ENCODE assay signal across 12 cellular contexts in the genomic region with DNA sequence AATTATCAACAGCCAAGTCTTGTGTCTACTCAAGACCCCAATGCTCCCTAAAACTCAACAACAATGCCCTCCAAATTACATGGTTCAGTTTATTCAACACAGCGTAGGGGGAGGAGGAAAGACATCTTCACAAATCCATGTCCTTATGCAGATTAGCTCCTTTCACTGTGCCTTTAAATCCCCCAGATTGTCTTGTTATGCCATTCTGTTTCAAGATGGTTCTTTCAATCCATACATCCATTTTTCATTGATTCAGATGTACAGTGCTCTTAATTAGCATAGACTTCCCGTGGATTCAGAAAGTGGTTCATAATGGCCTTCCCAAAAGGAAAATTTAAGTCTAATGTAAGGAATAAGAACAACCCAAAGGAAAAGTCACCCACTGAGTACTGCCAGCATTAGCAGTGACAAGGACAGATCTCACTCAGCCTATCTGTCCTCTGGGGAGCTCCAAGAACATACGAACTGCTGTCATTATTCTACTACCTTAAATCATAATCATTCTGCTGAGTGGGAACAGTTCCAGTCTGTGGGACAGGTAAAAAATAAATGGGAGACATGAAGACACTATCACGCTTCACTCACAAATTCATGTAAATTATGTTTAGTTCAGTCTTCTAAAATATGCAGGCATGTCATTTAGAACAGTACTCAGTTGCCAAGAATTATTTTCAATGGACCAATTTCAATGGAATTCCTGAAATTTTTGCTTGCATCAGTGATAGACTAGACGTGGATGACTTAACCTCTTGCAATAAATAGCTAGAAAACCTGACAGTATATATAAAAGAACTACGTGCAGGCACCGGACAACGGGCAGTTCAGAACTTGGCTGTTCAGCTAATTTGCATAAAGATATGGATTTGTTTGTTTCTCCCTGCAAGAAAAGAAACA. TPM values are rescaled to one million over a fixed set of nuclear protein-coding genes. Genes with fewer than 3 reads are reported as not detected.
A peak's percentile ranks its signal among the peaks of the same experiment; 100 is the strongest.
DNase-seq lines count a peak whose midpoint lies in the region; ATAC-seq and TF ChIP-seq lines count a peak whose summit lies in the region.
"Had no signal": no experiment of that assay in that cellular context is flagged by ENCODE, and none has a peak within 500 bp of the region (broad histone marks: within the 10 kb centered on the region; RNA-seq: fewer than 3 reads in every experiment).

No MANE protein-coding gene starts in this region.

- no peaks in the 10 kb centered on the region for H4K20me1 ChIP-seq in H9 (ENCODE audit: control insufficient read depth, insufficient read depth, insufficient read length)

- no peak for TF ChIP-seq POLR2A in adrenal gland (IDR thresholded peaks at IDR 0.05)

- no peak for ATAC-seq in GM18511 (IDR thresholded peaks at IDR 0.05; ENCODE audit: unreplicated experiment)

- H3K36me3 ChIP-seq in ACC112 (ENCODE audit: insufficient read depth, low read length), result peaks cover 37% of the 10 kb centered on the region
- peaks cover 0 to 31% of the 10 kb centered on the region in 2 donors for H3K36me3 ChIP-seq in adrenal gland (replicated peaks in 1 of 2)
- H3K36me3 ChIP-seq: colonic mucosa had no signal

- H3K4me1 ChIP-seq in ACC112 (ENCODE audit: control insufficient read depth, insufficient read depth, low read length, unreplicated experiment) (peaks cover 44% of the 10 kb centered on the region), H9 (ENCODE audit: insufficient read depth, low read length) (no peaks in the 10 kb centered on the region; the same call in 1 of the 2 replicates), adrenal gland (replicated peaks in 1 of 2) (peaks cover 0 to 25% of the 10 kb centered on the region in 2 donors)
- H3K4me1 ChIP-seq: colonic mucosa had no signal

- H3K36me3 Mint-ChIP-seq in H9 (ENCODE audit: insufficient read depth in 1 of 3, low read depth in 3 of 3), result peaks cover 28 to 38% (median 32%) of the 10 kb centered on the region in 3 experiments; a peak in 6 of 7 replicates

- H3K9ac ChIP-seq in H9 (ENCODE audit: extremely low read depth, insufficient read length, low read length), result no peak overlapping the region

- no peak overlapping the region for H3K23ac ChIP-seq in H9 (ENCODE audit: insufficient read length, low read depth, low read length)

- no peak overlapping the region for H4K8ac ChIP-seq in H9 (replicated peaks; ENCODE audit: insufficient read length, low read depth, low read length)

- H3K4me2 ChIP-seq in H9 (ENCODE audit: insufficient read depth, insufficient read length, low read length), result no peak overlapping the region

- no peak overlapping the region; a peak in 1 of 5 replicates for H3K4me3 Mint-ChIP-seq in H9
- H3K4me3 Mint-ChIP-seq: CD4-positive, CD25-positive, alpha-beta regulatory T cell had no signal

- no peak overlapping the region for H2BK15ac ChIP-seq in H9 (ENCODE audit: low read depth, low read length)

- peak overlapping the region; percentile 4 to 91 (median 79); a peak in 5 of 7 replicates for H3K27ac Mint-ChIP-seq in H9

- no peak overlapping the region for H2AFZ ChIP-seq in ACC112 (ENCODE audit: low read length, unreplicated experiment)
- no peak overlapping the region for H2AFZ ChIP-seq in H9 (ENCODE audit: low read length)

- no peaks in the 10 kb centered on the region for H3K79me1 ChIP-seq in H9 (ENCODE audit: insufficient read depth, low read depth, low read length, poor library complexity, severe bottlenecking)

- no peak overlapping the region for H2AK5ac ChIP-seq in H9 (ENCODE audit: insufficient read length, low read length)

- in situ Hi-C loops in astrocyte of the spinal cord (cut with HindIII; ENCODE audit: low sequenced_read_pairs), result no loop called here

- peaks cover 45% of the 10 kb centered on the region for H3K79me2 ChIP-seq in ACC112 (ENCODE audit: control insufficient read depth, insufficient read depth, low read length, unreplicated experiment)
- 0 out of 2 replicates have a peak, but pooled peaks cover 3% of the 10 kb centered on the region for H3K79me2 ChIP-seq in H9 (ENCODE audit: insufficient read depth, low read length)

- H3K56ac ChIP-seq in H9 (ENCODE audit: insufficient read length, low read depth, low read length), result no peak overlapping the region

- H3K4me3 ChIP-seq in ACC112 (ENCODE audit: low read depth, low read length) (peak overlapping the region; percentile 32; the same call in 1 of the 2 replicates), astrocyte of the spinal cord (ENCODE audit: low read depth, low read length) (no peak overlapping the region), adrenal gland (no peak overlapping the region)
- H3K4me3 ChIP-seq: colonic mucosa, MG63 had no signal

- no peak overlapping the region for H4K5ac ChIP-seq in H9 (ENCODE audit: insufficient read length, low read depth, low read length)

- no peak for TF ChIP-seq CTCF in H9 (conservative IDR thresholded peaks at IDR 0.05)
- no peak for TF ChIP-seq CTCF in astrocyte of the spinal cord (IDR thresholded peaks at IDR 0.05; ENCODE audit: low read depth, low read length)
- TF ChIP-seq CTCF in adrenal gland (IDR thresholded peaks at IDR 0.05), result no peak

- intact Hi-C loops in adrenal gland (cut with DNase I), result no loop called here

- no peak overlapping the region for H2BK20ac ChIP-seq in H9 (ENCODE audit: low read depth, low read length, poor library complexity, severe bottlenecking)

- H3K23me2 ChIP-seq in H9 (ENCODE audit: insufficient read length, low read depth, low read length, poor library complexity, severe bottlenecking), result no peaks in the 10 kb centered on the region

- no peak overlapping the region for H3K14ac ChIP-seq in H9 (ENCODE audit: insufficient read depth, low read length)

- H3K27me3 ChIP-seq in ACC112 (ENCODE audit: insufficient read depth, low read length), result no peaks in the 10 kb centered on the region
- no peaks in the 10 kb centered on the region for H3K27me3 ChIP-seq in H9 (ENCODE audit: insufficient read depth, low read length)
- no peaks in the 10 kb centered on the region for H3K27me3 ChIP-seq in adrenal gland
- H3K27me3 ChIP-seq: colonic mucosa, MG63 had no signal

- H3K4ac ChIP-seq in H9 (ENCODE audit: low read depth, low read length), result no peak overlapping the region

- no peak overlapping the region for H2BK120ac ChIP-seq in H9 (ENCODE audit: low read depth, low read length, poor library complexity, severe bottlenecking)

- H3K27ac ChIP-seq in ACC112 (ENCODE audit: low read depth, low read length) (peak overlapping the region; percentile 75), H9 (ENCODE audit: insufficient read length, low read depth, low read length) (peak overlapping the region; percentile 55), adrenal gland (peak overlapping the region in 1 of 5 donors; percentile 31)
- H3K27ac ChIP-seq: colonic mucosa had no signal

- no peaks in the 10 kb centered on the region for H3K9me3 Mint-ChIP-seq in H9

- DNase-seq in H9, result no peak
- peak; percentile 79 for DNase-seq in astrocyte of the spinal cord (ENCODE audit: low read depth, low spot score)
- peak; percentile 84 for DNase-seq in iris pigment epithelial cell (ENCODE audit: low read depth)
- no peak for DNase-seq in adrenal gland
- DNase-seq in NCI-H1694 (lab: John Stamatoyannopoulos, UW), result no peak
- no peak for DNase-seq in HT-29 (ENCODE audit: low spot score)
- DNase-seq: colonic mucosa, MG63, posterior cingulate gyrus had no signal

- H3K9me3 ChIP-seq in H9 (ENCODE audit: control insufficient read depth, low read depth, low read length) (no peaks in the 10 kb centered on the region), adrenal gland (replicated peaks in 1 of 3) (no peaks in the 10 kb centered on the region)
- H3K9me3 ChIP-seq: colonic mucosa, MG63 had no signal

- no peak overlapping the region for H4K91ac ChIP-seq in H9 (ENCODE audit: insufficient read length, low read depth, low read length)

- no peaks in the 10 kb centered on the region for H3K27me3 Mint-ChIP-seq in H9 (ENCODE audit: low read depth)
- H3K27me3 Mint-ChIP-seq: CD4-positive, CD25-positive, alpha-beta regulatory T cell had no signal

- H2BK12ac ChIP-seq in H9 (ENCODE audit: insufficient read length, low read depth, low read length), result no peak overlapping the region

- H3K18ac ChIP-seq in H9 (ENCODE audit: insufficient read length, low read depth, low read length), result no peak overlapping the region

- H2BK5ac ChIP-seq in H9 (ENCODE audit: insufficient read length, low read length), result no peak overlapping the region

- peaks cover 25 to 34% of the 10 kb centered on the region in 2 experiments for H3K4me1 Mint-ChIP-seq in H9

- H3T11ph ChIP-seq in H9 (ENCODE audit: low read length), result no peak overlapping the region

- no CpG with 5 or more reads among the region's 8 CpGs for WGBS in H9 (ENCODE audit: extremely low coverage, insufficient read length, low lambda C conversion rate)
- WGBS in adrenal gland, 4 donors, result 53 to 60% (median 58%) methylated on average over 8 of the region's 8 CpGs

RNA-seq across cellular contexts. Expression of a gene that starts 58.9 kb away (rescaled TPM):
- total RNA-seq in H9 (2021), result not detected in 2 replicates
- not detected for total RNA-seq in adrenal gland
- not detected for polyA plus RNA-seq in adrenal gland
- not detected in 2 replicates for total RNA-seq in HT-29 (2014; rRNA removed; shearing (Covaris generic))
- total RNA-seq: CD4-positive, CD25-positive, alpha-beta regulatory T cell; colonic mucosa had no signal
- polyA plus RNA-seq: CD4-positive, CD25-positive, alpha-beta regulatory T cell had no signal

Comparison
In these comparisons a context has a peak if more than half of its experiments do, and no peak if none do; other contexts are left out.
1. DNase-seq: peak in astrocyte of the spinal cord (single experiment) and iris pigment epithelial cell (single experiment); none in H9 (single experiment), adrenal gland (0 of 7), NCI-H1694 (single experiment) and HT-29 (single experiment).